ENCODE assay signal across 5 cellular contexts in the genomic region with DNA sequence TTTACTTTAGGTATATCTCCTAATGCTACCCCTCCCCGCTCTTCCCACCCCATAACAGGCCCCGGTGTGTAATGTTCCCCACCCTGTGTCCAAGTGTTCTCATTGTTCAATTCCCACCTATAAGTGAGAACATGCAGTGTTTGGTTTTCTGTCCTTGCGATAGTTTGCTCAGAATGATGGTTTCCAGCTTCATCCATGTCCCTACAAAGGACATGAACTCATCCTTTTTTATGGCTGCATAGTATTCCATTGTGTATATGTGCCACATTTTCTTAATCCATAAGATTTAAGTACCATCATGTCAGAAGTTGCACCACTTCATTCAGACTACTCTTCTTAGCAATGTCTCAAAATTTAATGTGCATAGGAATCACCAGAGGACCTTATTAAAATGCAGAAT. TPM values are rescaled to one million over a fixed set of nuclear protein-coding genes. Genes with fewer than 3 reads are reported as not detected.
"Had no signal": no experiment of that assay in that cellular context is flagged by ENCODE, and none has a peak within 500 bp of the region (broad histone marks: within the 10 kb centered on the region; RNA-seq: fewer than 3 reads in every experiment).

No MANE protein-coding gene starts in this region.

RNA-seq across cellular contexts. Expression of gene PCDH18, which starts 5.5 kb away (rescaled TPM):
- total RNA-seq: activated CD4-positive, alpha-beta T cell treated with anti-CD3 and anti-CD28 coated beads for 36 hours; activated CD8-positive, alpha-beta memory T cell treated with anti-CD3 and anti-CD28 coated beads, Interleukin-2, amount 10 ng/mL, durations not matched to agents 7 days and 5 days; activated CD8-positive, alpha-beta T cell treated with anti-CD3 and anti-CD28 coated beads, Interleukin-2, amount 10 ng/mL, durations not matched to agents 7 days and 5 days; activated naive CD8-positive, alpha-beta T cell treated with anti-CD3 and anti-CD28 coated beads, Interleukin-2, amount 10 ng/mL, durations not matched to agents 7 days and 5 days; activated T-helper 2 cell treated with anti-CD3 and anti-CD28 coated beads, Interferon-gamma antibody, Interleukin-2, Interleukin-4, amounts not matched to agents 10 μg/mL and 5 μg/mL and 100 μg/mL, durations not matched to agents 14 hours and 24 hours and 36 hours had no signal
